31 cellular contexts compared by ENCODE assay signal in the genomic region with DNA sequence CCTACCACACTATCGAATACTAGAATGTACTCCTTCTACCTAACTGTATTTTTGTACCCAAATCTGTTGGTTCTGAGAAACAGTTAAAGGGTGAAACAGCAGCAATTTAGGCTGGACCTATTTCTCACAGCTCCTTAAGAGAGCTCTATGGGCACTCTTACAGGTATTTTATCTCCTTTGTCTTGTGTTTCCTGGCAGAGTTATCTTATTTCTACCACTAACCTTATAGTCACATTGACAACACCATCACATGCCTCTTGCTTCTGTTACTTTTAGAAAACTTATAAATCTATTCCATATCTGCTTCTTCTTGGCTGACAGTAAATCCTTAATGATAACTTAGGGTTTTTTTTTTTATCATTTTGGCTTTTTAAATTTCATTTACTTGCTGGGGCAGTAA.
"Had no signal": no experiment of that assay in that cellular context is flagged by ENCODE, and none has a peak within 500 bp of the region (broad histone marks: within the 10 kb centered on the region; RNA-seq: fewer than 3 reads in every experiment).

No MANE protein-coding gene starts in this region.

- H3K4me1 Mint-ChIP-seq: activated B cell treated with CpG ODN at 0.5 μM for 24 hours; activated CD4-positive, alpha-beta memory T cell treated with anti-CD3 and anti-CD28 coated beads, Interleukin-2, amount 10 ng/mL, durations not matched to agents 7 days and 5 days; activated CD4-positive, alpha-beta T cell treated with anti-CD3 and anti-CD28 coated beads, Interleukin-2, amount 10 ng/mL, durations not matched to agents 7 days and 5 days; activated CD8-positive, alpha-beta memory T cell treated with anti-CD3 and anti-CD28 coated beads, Interleukin-2, amount 10 ng/mL, durations not matched to agents 7 days and 5 days; activated naive CD8-positive, alpha-beta T cell treated with anti-CD3 and anti-CD28 coated beads for 36 hours had no signal

- H3K36me3 Mint-ChIP-seq: activated CD8-positive, alpha-beta memory T cell treated with anti-CD3 and anti-CD28 coated beads, Interleukin-2, amount 10 ng/mL, durations not matched to agents 7 days and 5 days; activated naive CD4-positive, alpha-beta T cell treated with anti-CD3 and anti-CD28 coated beads, Interleukin-2, amount 50 U/mL, for 72 hours; activated naive CD8-positive, alpha-beta T cell treated with anti-CD3 and anti-CD28 coated beads for 36 hours had no signal

- H3K9me3 Mint-ChIP-seq: activated CD4-positive, alpha-beta memory T cell treated with anti-CD3 and anti-CD28 coated beads, Interleukin-2, amount 10 ng/mL, durations not matched to agents 7 days and 5 days; activated CD4-positive, alpha-beta T cell treated with anti-CD3 and anti-CD28 coated beads, Interleukin-2, amount 10 ng/mL, durations not matched to agents 7 days and 5 days; activated naive CD4-positive, alpha-beta T cell treated with anti-CD3 and anti-CD28 coated beads for 36 hours; activated naive CD4-positive, alpha-beta T cell treated with anti-CD3 and anti-CD28 coated beads, Interleukin-2, amount 50 U/mL, for 72 hours; activated naive CD8-positive, alpha-beta T cell treated with anti-CD3 and anti-CD28 coated beads for 36 hours; activated T-cell treated with anti-CD3 and anti-CD28 coated beads, Interleukin-2, amount 50 U/mL, for 24 hours; T-helper 1 cell treated with Interleukin-12 subunit alpha and Interleukin-12 subunit beta and Interleukin-4 antibody, amounts not matched to agents 30 μg/mL and 1 μg/mL, for 36 hours; T-helper 2 cell treated with Interferon-gamma antibody and Interleukin-4, amounts not matched to agents 5 μg/mL and 100 μg/mL, for 36 hours had no signal

- H3K4me3 Mint-ChIP-seq: activated B cell treated with CpG ODN at 0.5 μM for 24 hours; activated CD4-positive, alpha-beta memory T cell treated with anti-CD3 and anti-CD28 coated beads, Interleukin-2, amount 10 ng/mL, durations not matched to agents 7 days and 5 days; activated CD4-positive, alpha-beta T cell treated with anti-CD3 and anti-CD28 coated beads, Interleukin-2, amount 10 ng/mL, durations not matched to agents 7 days and 5 days; activated CD8-positive, alpha-beta memory T cell treated with anti-CD3 and anti-CD28 coated beads, Interleukin-2, amount 10 ng/mL, durations not matched to agents 7 days and 5 days; activated CD8-positive, alpha-beta T cell treated with anti-CD3 and anti-CD28 coated beads, Interleukin-2, amount 10 ng/mL, durations not matched to agents 7 days and 5 days; activated naive CD4-positive, alpha-beta T cell treated with anti-CD3 and anti-CD28 coated beads for 36 hours; activated naive CD8-positive, alpha-beta T cell treated with anti-CD3 and anti-CD28 coated beads for 36 hours; activated T-cell treated with anti-CD3 and anti-CD28 coated beads, Interleukin-2, amount 50 U/mL, for 24 hours; T-helper 1 cell treated with Interleukin-12 subunit alpha and Interleukin-12 subunit beta and Interleukin-4 antibody, amounts not matched to agents 30 μg/mL and 1 μg/mL, for 36 hours; T-helper 2 cell treated with Interferon-gamma antibody and Interleukin-4, amounts not matched to agents 5 μg/mL and 100 μg/mL, for 36 hours had no signal

- H3K27me3 Mint-ChIP-seq: activated B cell treated with CpG ODN at 0.5 μM for 24 hours; activated CD4-positive, alpha-beta memory T cell treated with anti-CD3 and anti-CD28 coated beads, Interleukin-2, amount 10 ng/mL, durations not matched to agents 7 days and 5 days; activated CD4-positive, alpha-beta T cell treated with anti-CD3 and anti-CD28 coated beads, Interleukin-2, amount 10 ng/mL, durations not matched to agents 7 days and 5 days; activated CD8-positive, alpha-beta memory T cell treated with anti-CD3 and anti-CD28 coated beads, Interleukin-2, amount 10 ng/mL, durations not matched to agents 7 days and 5 days; activated naive CD8-positive, alpha-beta T cell treated with anti-CD3 and anti-CD28 coated beads for 36 hours; activated T-cell treated with anti-CD3 and anti-CD28 coated beads, Interleukin-2, amount 50 U/mL, for 24 hours had no signal

- H3K27ac Mint-ChIP-seq: activated B cell treated with CpG ODN at 0.5 μM for 24 hours; activated CD4-positive, alpha-beta memory T cell treated with anti-CD3 and anti-CD28 coated beads, Interleukin-2, amount 10 ng/mL, durations not matched to agents 7 days and 5 days; activated CD4-positive, alpha-beta T cell treated with anti-CD3 and anti-CD28 coated beads, Interleukin-2, amount 10 ng/mL, durations not matched to agents 7 days and 5 days; activated CD8-positive, alpha-beta memory T cell treated with anti-CD3 and anti-CD28 coated beads, Interleukin-2, amount 10 ng/mL, durations not matched to agents 7 days and 5 days; activated CD8-positive, alpha-beta T cell treated with anti-CD3 and anti-CD28 coated beads, Interleukin-2, amount 10 ng/mL, durations not matched to agents 7 days and 5 days; activated naive CD4-positive, alpha-beta T cell treated with anti-CD3 and anti-CD28 coated beads for 36 hours; activated naive CD4-positive, alpha-beta T cell treated with anti-CD3 and anti-CD28 coated beads, Interleukin-2, amount 50 U/mL, for 72 hours; activated naive CD8-positive, alpha-beta T cell treated with anti-CD3 and anti-CD28 coated beads for 36 hours; activated T-cell treated with anti-CD3 and anti-CD28 coated beads, Interleukin-2, amount 50 U/mL, for 24 hours; T-helper 1 cell treated with Interleukin-12 subunit alpha and Interleukin-12 subunit beta and Interleukin-4 antibody, amounts not matched to agents 30 μg/mL and 1 μg/mL, for 36 hours; T-helper 2 cell treated with Interferon-gamma antibody and Interleukin-4, amounts not matched to agents 5 μg/mL and 100 μg/mL, for 36 hours had no signal

- FAIRE-seq: astrocyte had no signal

- DNase-seq: activated B cell treated with CpG ODN at 0.5 μM for 24 hours; activated CD4-positive, alpha-beta memory T cell treated with anti-CD3 and anti-CD28 coated beads, Interleukin-2, amount 10 ng/mL, durations not matched to agents 7 days and 5 days; activated CD4-positive, alpha-beta T cell treated with anti-CD3 and anti-CD28 coated beads for 4 hours; activated CD4-positive, alpha-beta T cell treated with anti-CD3 and anti-CD28 coated beads, Interleukin-2, amount 10 ng/mL, durations not matched to agents 7 days and 5 days; activated CD4-positive, alpha-beta T cell treated with anti-CD3 and anti-CD28 coated beads, Interleukin-2, amount 50 U/mL, for 48 hours; activated CD4-positive, CD25-positive, alpha-beta regulatory T cell treated with anti-CD3 and anti-CD28 coated beads, Interleukin-2, amount 50 U/mL, for 72 hours; activated CD8-positive, alpha-beta memory T cell treated with anti-CD3 and anti-CD28 coated beads for 24 hours; activated CD8-positive, alpha-beta memory T cell treated with anti-CD3 and anti-CD28 coated beads, Interleukin-2, amount 10 ng/mL, durations not matched to agents 7 days and 5 days; activated CD8-positive, alpha-beta memory T cell treated with anti-CD3 and anti-CD28 coated beads, Interleukin-2, amount 50 U/mL, for 48 hours; activated CD8-positive, alpha-beta T cell treated with anti-CD3 and anti-CD28 coated beads, Interleukin-2, amount 10 ng/mL, durations not matched to agents 7 days and 5 days; activated effector memory CD4-positive, alpha-beta T cell treated with anti-CD3 and anti-CD28 coated beads, Interleukin-2, amount 50 U/mL, for 16 hours; activated gamma-delta T cell treated with Interleukin-2 at 50 U/mL for 16 hours; activated naive CD4-positive, alpha-beta T cell; activated naive CD4-positive, alpha-beta T cell treated with anti-CD3 and anti-CD28 coated beads for 36 hours; activated naive CD4-positive, alpha-beta T cell treated with anti-CD3 and anti-CD28 coated beads, Interleukin-2, amount 50 U/mL, for 16 hours; activated naive CD8-positive, alpha-beta T cell treated with anti-CD3 and anti-CD28 coated beads for 36 hours; activated T-cell treated with anti-CD3 and anti-CD28 coated beads, Interleukin-2, amount 50 U/mL, for 24 hours; activated T-cell treated with anti-CD3 and anti-CD28 coated beads, Interleukin-2, amount 50 U/mL, for 48 hours; adrenal gland; amniotic stem cell; aorta; body of pancreas; brain microvascular endothelial cell; central memory CD4-positive, alpha-beta T cell; T-helper 1 cell; T-helper 2 cell; T-helper 9 cell had no signal
